In genomic region chr22:42947211-42947990, GRCh38 we compare ENCODE assay signal across 9 cellular contexts.
A peak's percentile ranks its signal among the peaks of the same experiment; 100 is the strongest.
DNase-seq lines count a peak whose midpoint lies in the region; ATAC-seq, FAIRE-seq and TF ChIP-seq lines count a peak whose summit lies in the region.
"Had no signal": no experiment of that assay in that cellular context is flagged by ENCODE, and none has a peak within 500 bp of the region (broad histone marks: within the 10 kb centered on the region; RNA-seq: fewer than 3 reads in every experiment).

No MANE protein-coding gene starts in this region.

- peaks cover 42% of the 10 kb centered on the region for H3K79me2 ChIP-seq in mesendoderm (ENCODE audit: control insufficient read depth, insufficient read depth, low read length)

- peaks cover 33% of the 10 kb centered on the region for H3K4me1 ChIP-seq in CD4-positive, alpha-beta memory T cell (ENCODE audit: insufficient read depth, low read length)
- H3K4me1 ChIP-seq in mesendoderm (ENCODE audit: control insufficient read depth, low read depth, low read length) (peaks cover 7% of the 10 kb centered on the region), colonic mucosa (peaks cover 27% of the 10 kb centered on the region)

- H3K79me1 ChIP-seq in mesendoderm (ENCODE audit: low read length) = peaks cover 33% of the 10 kb centered on the region

- H3K56ac ChIP-seq in mesendoderm (ENCODE audit: low read length) = no peak overlapping the region

- H3K18ac ChIP-seq in mesendoderm (ENCODE audit: low read length) = no peak overlapping the region

- H2BK120ac ChIP-seq in mesendoderm (ENCODE audit: low read depth, low read length) = no peak overlapping the region

- no peak overlapping the region for H3K4me3 Mint-ChIP-seq in CD4-positive, alpha-beta memory T cell

- H3K4me2 ChIP-seq in mesendoderm (ENCODE audit: low read length) = no peak overlapping the region

- intact Hi-C loops in CD4-positive, alpha-beta memory T cell (cut with micrococcal nuclease) = no loop called here
- intact Hi-C loops in colonic mucosa (cut with DNase I) = no loop called here

- H4K8ac ChIP-seq in mesendoderm (ENCODE audit: low read depth, low read length) = no peak overlapping the region

- peaks cover 40 to 66% (median 58%) of the 10 kb centered on the region in 4 donors for H3K4me1 Mint-ChIP-seq in CD4-positive, alpha-beta memory T cell

- H3K27ac Mint-ChIP-seq in CD4-positive, alpha-beta memory T cell = peak overlapping the region in 5 of 7 donors; percentile 9 to 78 (median 66)

- H3K27ac ChIP-seq in CD4-positive, alpha-beta memory T cell (ENCODE audit: low read depth, low read length) = no peak overlapping the region
- no peak overlapping the region for H3K27ac ChIP-seq in mesendoderm (ENCODE audit: low read depth, low read length)
- H3K27ac ChIP-seq in colonic mucosa = no peak overlapping the region

- no peak overlapping the region for H2AK5ac ChIP-seq in mesendoderm (ENCODE audit: low read length)

- TF ChIP-seq CTCF in bronchial epithelial cell (IDR thresholded peaks at IDR 0.05; ENCODE audit: insufficient read depth, low read length, severe bottlenecking) (no peak), colonic mucosa (IDR thresholded peaks at IDR 0.05) (no peak)

- H3K9me3 ChIP-seq in CD4-positive, alpha-beta memory T cell (ENCODE audit: control insufficient read depth in 1 of 2, low read length in 2 of 2) = no peaks in the 10 kb centered on the region
- H3K9me3 ChIP-seq in colonic mucosa = no peaks in the 10 kb centered on the region

- no peaks in the 10 kb centered on the region for H3K36me3 ChIP-seq in CD4-positive, alpha-beta memory T cell (ENCODE audit: insufficient read depth, low read length)
- H3K36me3 ChIP-seq in bronchial epithelial cell (ENCODE audit: control insufficient read depth, insufficient read depth, low read length) (peaks cover 3% of the 10 kb centered on the region), mesendoderm (ENCODE audit: control insufficient read depth, insufficient read depth, low read length) (no peaks in the 10 kb centered on the region), colonic mucosa (no peaks in the 10 kb centered on the region)

- no peaks in the 10 kb centered on the region for H3K27me3 Mint-ChIP-seq in CD4-positive, alpha-beta memory T cell

- no peak overlapping the region for H3K4me3 ChIP-seq in CD4-positive, alpha-beta memory T cell (ENCODE audit: low read length in 2 of 2)
- no peak overlapping the region for H3K4me3 ChIP-seq in bronchial epithelial cell (ENCODE audit: low read depth, low read length)
- H3K4me3 ChIP-seq in mesendoderm (ENCODE audit: low read length) = no peak overlapping the region
- H3K4me3 ChIP-seq in colonic mucosa = no peak overlapping the region

- no peaks in the 10 kb centered on the region for H3K9me3 Mint-ChIP-seq in CD4-positive, alpha-beta memory T cell

- WGBS in mesendoderm (ENCODE audit: extremely low coverage, insufficient coverage, low lambda C conversion rate) = no CpG with 5 or more reads among the region's 13 CpGs

- H3K9ac ChIP-seq in mesendoderm (ENCODE audit: low read length) (no peak overlapping the region), colonic mucosa (ENCODE audit: low read depth in 2 of 2, low read length in 2 of 2) (no peak overlapping the region)

- POLR2A ChIA-PET in CD4-positive, alpha-beta memory T cell (lab: Charles Lee; ENCODE audit: partially characterized antibody) = no interaction called here

- H3K36me3 Mint-ChIP-seq in CD4-positive, alpha-beta memory T cell = peaks cover 4 to 6% of the 10 kb centered on the region in 2 donors

- H4K5ac ChIP-seq in mesendoderm (ENCODE audit: low read length) = no peak overlapping the region

- H2BK15ac ChIP-seq in mesendoderm (replicated peaks; ENCODE audit: low read depth) = no peak overlapping the region

- H3K27me3 ChIP-seq in CD4-positive, alpha-beta memory T cell (ENCODE audit: insufficient read depth, low read length) = no peaks in the 10 kb centered on the region
- H3K27me3 ChIP-seq in bronchial epithelial cell (ENCODE audit: control insufficient read depth, insufficient read depth, low read length) (no peaks in the 10 kb centered on the region), mesendoderm (ENCODE audit: insufficient read depth, low read length, poor library complexity) (no peaks in the 10 kb centered on the region), colonic mucosa (no peaks in the 10 kb centered on the region)

- DNase-seq in CD4-positive, alpha-beta memory T cell = no peak
- peak; percentile 53 for DNase-seq in NCI-H128 (lab: John Stamatoyannopoulos, UW; ENCODE audit: unreplicated experiment)
- DNase-seq in bronchial epithelial cell (ENCODE audit: low read depth) = peak; percentile 52
- DNase-seq in mesendoderm = peak; percentile 72
- no peak for DNase-seq in colonic mucosa
- DNase-seq in stimulated activated CD4-positive, alpha-beta T cell treated with anti-CD3 and anti-CD28 coated beads, Interleukin-2, amount 100 ng/mL, for 48 hours = no peak

- ATAC-seq in HG03378 (IDR thresholded peaks at IDR 0.05; ENCODE audit: unreplicated experiment) (no peak), GM18519 (IDR thresholded peaks at IDR 0.05; ENCODE audit: low FRiP score, unreplicated experiment) (no peak)

- no peak overlapping the region for H3K23ac ChIP-seq in mesendoderm (ENCODE audit: low read length)

- FAIRE-seq in bronchial epithelial cell (lab: Jason Lieb, UNC) = no peak
- FAIRE-seq: G401.6 had no signal

- CTCF ChIA-PET in CD4-positive, alpha-beta memory T cell (lab: Charles Lee; ENCODE audit: partially characterized antibody) = interaction anchor here (0.6 to 2.7 kb wide), 2 partner anchors 80 to 86 kb away, joined by 3 to 6 read pairs; no protein-coding TSS in a partner anchor

- H2BK5ac ChIP-seq in mesendoderm (ENCODE audit: low read length) = no peak overlapping the region

- H3K4ac ChIP-seq in mesendoderm (ENCODE audit: low read depth, low read length) = no peak overlapping the region

Comparison
In these comparisons a context has a peak if more than half of its experiments do, and no peak if none do; other contexts are left out.
1. DNase-seq: peak in NCI-H128 (single experiment), bronchial epithelial cell (single experiment) and mesendoderm (single experiment); none in CD4-positive, alpha-beta memory T cell (0 of 5), colonic mucosa (single experiment) and stimulated activated CD4-positive, alpha-beta T cell treated with anti-CD3 and anti-CD28 coated beads, Interleukin-2, amount 100 ng/mL, for 48 hours (0 of 2).